In the genomic region with DNA sequence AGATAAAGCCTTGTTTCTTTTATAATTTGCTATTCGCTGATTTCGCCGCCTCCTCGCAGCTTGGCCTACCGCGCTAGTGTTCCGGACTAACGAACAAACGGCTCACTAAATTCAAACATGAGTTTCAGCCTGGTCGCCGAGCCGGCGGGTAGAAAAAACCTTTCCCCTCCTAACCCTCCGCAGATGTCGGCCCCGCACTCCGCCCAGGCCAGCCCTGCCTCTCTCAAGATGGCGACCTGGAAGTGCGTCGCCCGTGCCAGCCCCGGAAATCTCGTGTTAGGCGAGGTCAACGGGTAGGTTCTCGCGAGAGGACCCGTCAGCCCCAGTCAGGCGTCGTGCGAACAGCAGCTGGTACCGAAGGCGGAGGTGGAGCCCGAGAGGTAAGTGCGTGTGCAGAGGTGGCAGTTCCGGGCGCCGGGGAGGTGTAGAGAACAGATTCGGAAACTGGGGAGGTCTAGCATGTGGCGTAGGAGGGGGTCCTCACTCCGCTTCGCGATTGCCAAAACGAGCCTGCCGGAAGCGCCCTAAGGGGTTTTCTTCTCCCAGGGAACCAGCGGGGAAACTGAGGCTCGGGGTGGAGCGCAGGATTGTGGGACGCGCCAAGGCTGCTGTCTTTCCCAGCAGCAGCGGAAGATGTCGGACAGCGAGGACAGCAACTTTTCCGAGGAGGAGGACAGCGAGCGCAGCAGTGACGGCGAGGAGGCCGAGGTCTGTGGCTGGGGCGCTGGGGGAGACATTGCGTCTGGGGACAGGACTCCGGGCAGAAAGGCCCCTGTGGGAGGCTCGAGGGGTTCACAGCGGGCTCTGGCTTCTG, we compare ENCODE assay signal across 8 cellular contexts. TPM values are rescaled to one million over a fixed set of nuclear protein-coding genes. Genes with fewer than 3 reads are reported as not detected.
DNase-seq lines count a peak whose midpoint lies in the region; ATAC-seq and TF ChIP-seq lines count a peak whose summit lies in the region.

A gene (plus strand): TSS at position 325 of the 814 bp plus-strand sequence. CDS start 309 bp downstream, at position 634.

- H3K79me2 ChIP-seq in PC-3 (ENCODE audit: low read length): peaks cover 61% of the 10 kb centered on the region

- H3K27ac ChIP-seq in PC-3 (ENCODE audit: low read length): peak within 1 kb of the TSS; percentile 79
- H3K27ac ChIP-seq in mucosa of rectum (ENCODE audit: low read depth in 2 of 2, low read length in 2 of 2): peak within 1 kb of the TSS; percentile 95

- POLR2A ChIA-PET in PC-3 (lab: Charles Lee; ENCODE audit: unreplicated experiment): interaction anchor here (1.0 kb wide), 1 partner anchor 10 kb away, joined by 4 read pairs; a partner anchor contains a TSS

- peak within 1 kb of the TSS; percentile 71 for H2AFZ ChIP-seq in PC-3 (ENCODE audit: low read length)

- peak within 1 kb of the TSS; percentile 92 for H3K4me2 ChIP-seq in PC-3 (ENCODE audit: low read length)

- ATAC-seq in GM21576 (IDR thresholded peaks at IDR 0.05; ENCODE audit: unreplicated experiment) (peak; percentile 70), PC-3 (peak; percentile 90)

- no peak; the same call in 1 of the 2 replicates for TF ChIP-seq EP300 in Ishikawa (IDR thresholded peaks at IDR 0.05; ENCODE audit: borderline replicate concordance)

- H3K27me3 ChIP-seq in PC-3 (ENCODE audit: low read length) (no peaks in the 10 kb centered on the region), mucosa of rectum (ENCODE audit: control insufficient read depth in 2 of 2, insufficient read depth in 2 of 2, low read length in 2 of 2) (no peaks in the 10 kb centered on the region)

- no peak for TF ChIP-seq CTCF in PC-3 (conservative IDR thresholded peaks at IDR 0.05; ENCODE audit: low read depth, low read length)
- no peak for TF ChIP-seq CTCF in epithelial cell of proximal tubule (conservative IDR thresholded peaks at IDR 0.05; ENCODE audit: low read depth, low read length)

- TF ChIP-seq RAD21 in Ishikawa (IDR thresholded peaks at IDR 0.05; ENCODE audit: low read depth): no peak

- H3K4me3 ChIP-seq in PC-3 (ENCODE audit: low read length) (peak within 1 kb of the TSS; percentile 93), epithelial cell of proximal tubule (ENCODE audit: low read depth, low read length) (peak within 1 kb of the TSS; percentile 100), mucosa of rectum (ENCODE audit: low read length in 2 of 2) (peak within 1 kb of the TSS; percentile 99)

- CTCF ChIA-PET in PC-3 (lab: Charles Lee): interaction anchor here (0.7 kb wide), 1 partner anchor 87 kb away, joined by 4 read pairs; no protein-coding TSS in a partner anchor

- H3F3A ChIP-seq in PC-3 (ENCODE audit: low read length, unreplicated experiment): no peaks in the 10 kb centered on the region

- DNase-seq in DMS 273 treated with DMSO at 0.1 percent for 48 hours (lab: John Stamatoyannopoulos, UW) (peak; percentile 93), PC-3 (peak; percentile 96), activated T-cell treated with anti-CD3 and anti-CD28 coated beads for 48 hours (ENCODE audit: low read depth) (peak; percentile 95), epithelial cell of proximal tubule (ENCODE audit: low read depth) (peak; percentile 61)
- peak; percentile 97 for DNase-seq in stimulated activated CD8-positive, alpha-beta memory T cell treated with anti-CD3 and anti-CD28 coated beads, Interleukin-4, amount 100 ng/mL, for 48 hours

- intact Hi-C loops in PC-3 (cut with micrococcal nuclease): no loop called here

- H3K4me1 ChIP-seq in PC-3 (ENCODE audit: insufficient read depth, low read length) (peaks cover 30% of the 10 kb centered on the region), mucosa of rectum (ENCODE audit: control insufficient read depth in 2 of 2, insufficient read depth in 2 of 2, low read length in 2 of 2) (peaks cover 12 to 29% of the 10 kb centered on the region in 2 donors)

- H3K36me3 ChIP-seq in PC-3 (ENCODE audit: low read depth, low read length) (peaks cover 2% of the 10 kb centered on the region; the same call in 1 of the 2 replicates), mucosa of rectum (ENCODE audit: control insufficient read depth in 2 of 2, insufficient read depth in 2 of 2, low read length in 2 of 2) (peaks cover 0 to 2% of the 10 kb centered on the region in 2 donors)

- BruUV-seq in PC-3 (replicated peaks; lab: Mats Ljungman, UMichigan): TSS peak; percentile 81

- peaks cover 14% of the 10 kb centered on the region; the same call in 1 of the 2 replicates for H4K20me1 ChIP-seq in PC-3 (ENCODE audit: low read length)

- H3K9me3 ChIP-seq in PC-3 (ENCODE audit: low read length): no peaks in the 10 kb centered on the region
- H3K9me3 ChIP-seq in mucosa of rectum (ENCODE audit: control insufficient read depth in 2 of 2, low read length in 2 of 2): no peaks in the 10 kb centered on the region

- H3K9ac ChIP-seq in PC-3 (ENCODE audit: low read length) (peak within 1 kb of the TSS; percentile 97), mucosa of rectum (ENCODE audit: low read depth in 1 of 2, low read length in 2 of 2) (peak within 1 kb of the TSS; percentile 95 to 100)

- no peaks in the 10 kb centered on the region for H3K9me2 ChIP-seq in PC-3 (replicated peaks; ENCODE audit: low read length)

TF ChIP-seq in Ishikawa, 13 proteins besides CTCF, POLR2A, EP300 and RAD21:
- TF ChIP-seq NFIC (IDR thresholded peaks at IDR 0.05): no peak
- TF ChIP-seq ZBTB7A (IDR thresholded peaks at IDR 0.05; ENCODE audit: low read depth): 0 out of 2 replicates have a peak, but pooled peaks have one; percentile 49
- TF ChIP-seq, protein P1, sequence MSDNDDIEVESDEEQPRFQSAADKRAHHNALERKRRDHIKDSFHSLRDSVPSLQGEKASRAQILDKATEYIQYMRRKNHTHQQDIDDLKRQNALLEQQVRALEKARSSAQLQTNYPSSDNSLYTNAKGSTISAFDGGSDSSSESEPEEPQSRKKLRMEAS (IDR thresholded peaks at IDR 0.05): peak; percentile 92
- TF ChIP-seq CREB1 (IDR thresholded peaks at IDR 0.05; ENCODE audit: low read depth): peak; percentile 75
- peak; percentile 68; the same call in 1 of the 2 replicates for TF ChIP-seq TCF12 (IDR thresholded peaks at IDR 0.05; ENCODE audit: low read depth)
- peak; percentile 98 for TF ChIP-seq YY1 (IDR thresholded peaks at IDR 0.05; ENCODE audit: low read depth)
- TF ChIP-seq CEBPB (IDR thresholded peaks at IDR 0.05): no peak
- TF ChIP-seq EGR1 (IDR thresholded peaks at IDR 0.05): peak; percentile 65
- TF ChIP-seq, protein P2, sequence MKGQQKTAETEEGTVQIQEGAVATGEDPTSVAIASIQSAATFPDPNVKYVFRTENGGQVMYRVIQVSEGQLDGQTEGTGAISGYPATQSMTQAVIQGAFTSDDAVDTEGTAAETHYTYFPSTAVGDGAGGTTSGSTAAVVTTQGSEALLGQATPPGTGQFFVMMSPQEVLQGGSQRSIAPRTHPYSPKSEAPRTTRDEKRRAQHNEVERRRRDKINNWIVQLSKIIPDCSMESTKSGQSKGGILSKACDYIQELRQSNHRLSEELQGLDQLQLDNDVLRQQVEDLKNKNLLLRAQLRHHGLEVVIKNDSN (IDR thresholded peaks at IDR 0.05): 0 out of 2 replicates have a peak, but pooled peaks have one; percentile 43
- TF ChIP-seq TAF1 (IDR thresholded peaks at IDR 0.05; ENCODE audit: low read depth): peak; percentile 86

RNA-seq across cellular contexts. Expression of the gene that starts here (rescaled TPM):
- total RNA-seq in PC-3 (2014; rRNA removed): 59.9 and 95.0 TPM in 2 replicates
- 115 and 126 TPM in 2 replicates for total RNA-seq in epithelial cell of proximal tubule

Comparison
In these comparisons a context has a peak if more than half of its experiments do, and no peak if none do; other contexts are left out.
1. Peak in every context shown above with its lines: DNase-seq, ATAC-seq, H3K4me3 ChIP-seq and H3K27ac ChIP-seq.